Comparison of ENCODE assay signal across 8 cellular contexts in genomic region chr7:92717982-92718716, GRCh38.
A peak's percentile ranks its signal among the peaks of the same experiment; 100 is the strongest.
DNase-seq lines count a peak whose midpoint lies in the region; ATAC-seq and TF ChIP-seq lines count a peak whose summit lies in the region.

No MANE protein-coding gene starts in this region.

- ATAC-seq in HG03520 (IDR thresholded peaks at IDR 0.05; ENCODE audit: unreplicated experiment) (peak; percentile 26), right lobe of liver (peak; percentile 83 to 89 (median 86))

- no TSS peak for BruUV-seq in MCF 10A (replicated peaks; lab: Mats Ljungman, UMichigan)

- intact Hi-C loops in MCF 10A (cut with micrococcal nuclease) (no loop called here), right lobe of liver (cut with DNase I) (no loop called here)

- no peaks in the 10 kb centered on the region for H3K27me3 ChIP-seq in right lobe of liver

- DNase-seq in NCI-H146 (lab: John Stamatoyannopoulos, UW) (peak; percentile 14), NCI-H146 treated with DMSO at 0.1 percent for 48 hours (lab: John Stamatoyannopoulos, UW; ENCODE audit: unreplicated experiment) (no peak), T-helper 2 cell (peak in 4 of 5 experiments; percentile 3 to 86 (median 34)), MCF 10A (ENCODE audit: unreplicated experiment) (peak; percentile 83), right lobe of liver (peak in 1 of 3 donors; percentile 57), cerebellar cortex (ENCODE audit: low spot score) (no peak)
- peak; percentile 31 to 54 (median 39) for DNase-seq in stimulated activated CD4-positive, alpha-beta T cell treated with anti-CD3 and anti-CD28 coated beads, TNF-alpha, amount 100 ng/mL, for 24 hours (ENCODE audit: low read depth in 3 of 3)

- peaks cover 17% of the 10 kb centered on the region for H3K36me3 Mint-ChIP-seq in MCF 10A (ENCODE audit: insufficient read depth, unreplicated experiment)

- H3K4me1 ChIP-seq in right lobe of liver: peaks cover 0 to 5% (median 0%) of the 10 kb centered on the region in 4 donors

- POLR2A ChIA-PET in MCF 10A (lab: Yijun Ruan, JAX): interaction anchor here (0.5 to 2.0 kb wide), 18 partner anchors 11 to 285 kb away, joined by 3 to 21 read pairs (median 4); partner anchors contain the start of gene CDK6

- peak overlapping the region; percentile 24 to 40 (median 30) for H3K4me3 ChIP-seq in right lobe of liver

- H3K36me3 ChIP-seq in right lobe of liver: no peaks in the 10 kb centered on the region

- peak overlapping the region; percentile 96 for H3K27ac Mint-ChIP-seq in MCF 10A (ENCODE audit: low read depth, unreplicated experiment)

- H3K27me3 Mint-ChIP-seq in MCF 10A (ENCODE audit: insufficient read depth, unreplicated experiment): no peaks in the 10 kb centered on the region

- TF ChIP-seq POLR2A in right lobe of liver (IDR thresholded peaks at IDR 0.05): no peak

- 50% methylated on average over 17 of the region's 19 CpGs for WGBS in right lobe of liver (ENCODE audit: insufficient coverage, low coverage, low lambda C conversion rate, missing lambda C conversion rate)

- CTCF ChIA-PET in MCF 10A (lab: Yijun Ruan, JAX): interaction anchor here (0.6 to 1.6 kb wide), 9 partner anchors 15 to 444 kb away, joined by 3 to 5 read pairs (median 3); no protein-coding TSS in a partner anchor

- no peaks in the 10 kb centered on the region for H3K9me3 ChIP-seq in right lobe of liver

- no peak for TF ChIP-seq CTCF in MCF 10A (IDR thresholded peaks at IDR 0.05; ENCODE audit: unreplicated experiment)
- no peak for TF ChIP-seq CTCF in right lobe of liver (IDR thresholded peaks at IDR 0.05)

- H3K27ac ChIP-seq in right lobe of liver: peak overlapping the region; percentile 30 to 62 (median 54)

- peak overlapping the region; percentile 81 for H3K4me3 Mint-ChIP-seq in MCF 10A (ENCODE audit: unreplicated experiment)

- H3K9me3 Mint-ChIP-seq in MCF 10A (ENCODE audit: unreplicated experiment): no peaks in the 10 kb centered on the region

- H3K4me1 Mint-ChIP-seq in MCF 10A (ENCODE audit: insufficient read depth, unreplicated experiment): peaks cover 28% of the 10 kb centered on the region

Comparison
In these comparisons a context has a peak if more than half of its experiments do, and no peak if none do; other contexts are left out.
1. DNase-seq: peak in NCI-H146 (single experiment), T-helper 2 cell (4 of 5), MCF 10A (single experiment) and stimulated activated CD4-positive, alpha-beta T cell treated with anti-CD3 and anti-CD28 coated beads, TNF-alpha, amount 100 ng/mL, for 24 hours (3 of 3); none in NCI-H146 treated with DMSO at 0.1 percent for 48 hours (single experiment) and cerebellar cortex (single experiment).